35 cellular contexts compared by ENCODE assay signal in the genomic region with DNA sequence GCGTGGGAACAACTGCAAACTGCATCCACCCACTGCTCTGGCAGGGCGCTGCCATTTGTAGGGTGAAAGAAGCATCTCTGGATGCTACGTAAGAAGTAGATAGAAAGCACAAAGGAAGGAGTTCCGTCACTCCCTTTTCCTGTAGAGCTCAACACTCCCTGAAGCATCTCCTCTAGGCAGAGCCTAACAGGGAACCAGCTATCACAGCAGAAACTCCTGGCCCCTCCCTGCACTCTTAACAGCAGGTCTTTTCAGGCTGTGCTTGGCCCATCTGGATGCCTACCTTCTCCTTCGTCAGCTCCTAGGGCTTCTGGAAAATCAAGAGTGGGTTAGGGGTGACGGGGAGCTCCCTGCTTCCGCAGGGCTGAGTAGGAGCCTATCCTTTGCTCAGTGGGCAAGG.
"Had no signal": no experiment of that assay in that cellular context is flagged by ENCODE, and none has a peak within 500 bp of the region (broad histone marks: within the 10 kb centered on the region; RNA-seq: fewer than 3 reads in every experiment).

No MANE protein-coding gene starts in this region.

- H3K9me3 ChIP-seq: adrenal gland, SJCRH30 had no signal

- H3K27me3 ChIP-seq: adrenal gland, SJCRH30 had no signal

- H3K36me3 ChIP-seq: adrenal gland, SJCRH30 had no signal

- ATAC-seq: activated CD8-positive, alpha-beta T cell treated with anti-CD3 and anti-CD28 coated beads for 36 hours; activated naive CD4-positive, alpha-beta T cell treated with anti-CD3 and anti-CD28 coated beads, Interleukin-2, amount 50 U/mL, for 72 hours; activated T-cell treated with anti-CD3 and anti-CD28 coated beads, Interleukin-2, amount 50 U/mL, for 72 hours; activated T-helper 17 cell treated with anti-CD3 and anti-CD28 coated beads, Interleukin-2, amount 50 U/mL, for 72 hours; Panc1 had no signal

- H3K4me3 ChIP-seq: adrenal gland, SJCRH30, SK-N-MC had no signal

- H3K9ac ChIP-seq: KMS-11 had no signal

- H3K4me2 ChIP-seq: KMS-11 had no signal

- H3K4me3 Mint-ChIP-seq: activated CD8-positive, alpha-beta T cell treated with anti-CD3 and anti-CD28 coated beads for 36 hours; activated T-cell treated with anti-CD3 and anti-CD28 coated beads, Interleukin-2, amount 50 U/mL, for 72 hours; activated T-helper 17 cell treated with anti-CD3 and anti-CD28 coated beads, Interleukin-2, amount 50 U/mL, for 72 hours; brain had no signal

- H3K27me3 Mint-ChIP-seq: activated CD8-positive, alpha-beta T cell treated with anti-CD3 and anti-CD28 coated beads for 36 hours; activated T-helper 17 cell treated with anti-CD3 and anti-CD28 coated beads, Interleukin-2, amount 50 U/mL, for 72 hours; brain had no signal

- DNase-seq: activated CD4-positive, alpha-beta T cell treated with anti-CD3 and anti-CD28 coated beads for 1 hour; activated CD4-positive, alpha-beta T cell treated with anti-CD3 and anti-CD28 coated beads for 48 hours; activated CD4-positive, alpha-beta T cell treated with anti-CD3 and anti-CD28 coated beads, Interleukin-2, amount 50 U/mL, for 4 hours; activated CD4-positive, CD25-positive, alpha-beta regulatory T cell; activated CD8-positive, alpha-beta T cell treated with anti-CD3 and anti-CD28 coated beads for 36 hours; activated effector memory CD4-positive, alpha-beta T cell treated with anti-CD3 and anti-CD28 coated beads, Interleukin-2, amount 50 U/mL, for 16 hours; activated naive CD4-positive, alpha-beta T cell treated with Interleukin-2 at 50 U/mL for 16 hours; activated T-cell treated with anti-CD3 and anti-CD28 coated beads, Interleukin-2, amount 50 U/mL, for 1 hour; activated T-cell treated with anti-CD3 and anti-CD28 coated beads, Interleukin-2, amount 50 U/mL, for 72 hours; adrenal gland; caudate nucleus; cerebellar nuclear complex; MM.1S; MV-4-11; NCI-H1092; NCI-H1436 treated with DMSO at 0.1 percent for 48 hours; NCI-H1694 treated with DMSO at 0.1 percent for 48 hours; NCI-H2029; NCI-H2227 treated with DMSO at 0.1 percent for 48 hours; NCI-H446; NCI-H510A treated with DMSO at 0.1 percent for 48 hours; NCI-H526 treated with DMSO at 0.1 percent for 48 hours; NCI-H82; SHP77; SJCRH30; T-helper 1 cell; T-helper 2 cell; T-helper 9 cell had no signal

- H3K4me1 Mint-ChIP-seq: activated T-helper 17 cell treated with anti-CD3 and anti-CD28 coated beads, Interleukin-2, amount 50 U/mL, for 72 hours had no signal

- H3K36me3 Mint-ChIP-seq: activated naive CD4-positive, alpha-beta T cell treated with anti-CD3 and anti-CD28 coated beads, Interleukin-2, amount 50 U/mL, for 72 hours; brain had no signal

- H3K27ac Mint-ChIP-seq: activated CD8-positive, alpha-beta T cell treated with anti-CD3 and anti-CD28 coated beads for 36 hours; activated naive CD4-positive, alpha-beta T cell treated with anti-CD3 and anti-CD28 coated beads, Interleukin-2, amount 50 U/mL, for 72 hours; activated T-cell treated with anti-CD3 and anti-CD28 coated beads, Interleukin-2, amount 50 U/mL, for 72 hours; activated T-helper 17 cell treated with anti-CD3 and anti-CD28 coated beads, Interleukin-2, amount 50 U/mL, for 72 hours; brain had no signal

- H3K27ac ChIP-seq: adrenal gland, KMS-11, SJCRH30, SK-N-MC, VCaP had no signal

- H3K4me1 ChIP-seq: adrenal gland, SJCRH30 had no signal

- H3K9me3 Mint-ChIP-seq: activated CD8-positive, alpha-beta T cell treated with anti-CD3 and anti-CD28 coated beads for 36 hours had no signal
